ENCODE assay signal across 2 cellular contexts in the genomic region with DNA sequence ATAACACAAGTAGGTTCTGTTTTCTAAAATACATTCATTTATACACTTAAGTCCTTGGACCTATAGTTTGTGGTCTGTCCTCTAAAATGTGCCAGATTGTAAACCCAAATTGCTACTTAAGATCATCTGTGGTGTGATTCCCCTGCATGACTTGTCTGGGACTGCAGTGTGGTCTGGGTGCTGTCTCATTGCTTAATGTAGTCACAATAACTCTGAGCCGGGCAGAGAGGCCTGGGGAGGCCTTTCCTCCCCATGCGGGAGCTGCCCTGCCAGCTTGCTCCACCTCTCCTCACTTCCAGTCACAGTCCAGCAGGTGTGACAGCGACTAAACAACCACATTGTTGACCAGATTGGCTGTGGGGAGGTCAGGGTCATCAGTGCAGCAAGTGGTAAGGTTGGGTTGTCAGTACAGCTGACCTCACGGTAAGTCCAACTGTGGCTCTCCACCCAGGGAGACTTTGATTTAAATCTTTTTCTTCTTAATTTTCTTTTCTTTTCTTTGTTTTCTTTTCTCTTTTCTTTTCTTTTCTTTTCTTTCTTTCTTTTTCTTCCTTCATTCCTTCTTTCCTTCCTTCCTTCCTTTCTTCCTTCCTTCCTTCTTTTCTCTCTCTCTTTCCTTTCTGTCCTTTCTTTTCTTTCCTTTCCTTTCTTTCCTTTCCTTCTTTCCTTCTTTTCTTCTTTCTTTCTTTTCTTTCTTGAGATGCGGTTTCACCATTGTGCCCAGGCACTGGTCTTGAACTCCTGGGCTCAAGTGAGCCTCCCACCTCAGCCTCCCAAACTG.
TF ChIP-seq lines count a peak whose summit lies in the region.

No MANE protein-coding gene starts in this region.

TF ChIP-seq in HepG2, 621 proteins besides CTCF, POLR2A, EP300 and RAD21 (continued from another document):
- TF ChIP-seq, protein P1, sequence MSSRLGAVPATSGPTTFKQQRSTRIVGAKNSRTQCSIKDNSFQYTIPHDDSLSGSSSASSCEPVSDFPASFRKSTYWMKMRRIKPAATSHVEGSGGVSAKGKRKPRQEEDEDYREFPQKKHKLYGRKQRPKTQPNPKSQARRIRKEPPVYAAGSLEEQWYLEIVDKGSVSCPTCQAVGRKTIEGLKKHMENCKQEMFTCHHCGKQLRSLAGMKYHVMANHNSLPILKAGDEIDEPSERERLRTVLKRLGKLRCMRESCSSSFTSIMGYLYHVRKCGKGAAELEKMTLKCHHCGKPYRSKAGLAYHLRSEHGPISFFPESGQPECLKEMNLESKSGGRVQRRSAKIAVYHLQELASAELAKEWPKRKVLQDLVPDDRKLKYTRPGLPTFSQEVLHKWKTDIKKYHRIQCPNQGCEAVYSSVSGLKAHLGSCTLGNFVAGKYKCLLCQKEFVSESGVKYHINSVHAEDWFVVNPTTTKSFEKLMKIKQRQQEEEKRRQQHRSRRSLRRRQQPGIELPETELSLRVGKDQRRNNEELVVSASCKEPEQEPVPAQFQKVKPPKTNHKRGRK (CRISPR knock-in tag; IDR thresholded peaks at IDR 0.05) = 0 out of 2 replicates have a peak, but pooled peaks have one; percentile 23
- no peak for TF ChIP-seq ATAD3A (CRISPR knock-in tag; IDR thresholded peaks at IDR 0.05)

TF ChIP-seq in SK-N-SH treated with all-trans-retinoic acid at 6 μM for 48 hours, 23 proteins besides CTCF, POLR2A, EP300 and RAD21 (continued from another document):
- TF ChIP-seq, protein P2, sequence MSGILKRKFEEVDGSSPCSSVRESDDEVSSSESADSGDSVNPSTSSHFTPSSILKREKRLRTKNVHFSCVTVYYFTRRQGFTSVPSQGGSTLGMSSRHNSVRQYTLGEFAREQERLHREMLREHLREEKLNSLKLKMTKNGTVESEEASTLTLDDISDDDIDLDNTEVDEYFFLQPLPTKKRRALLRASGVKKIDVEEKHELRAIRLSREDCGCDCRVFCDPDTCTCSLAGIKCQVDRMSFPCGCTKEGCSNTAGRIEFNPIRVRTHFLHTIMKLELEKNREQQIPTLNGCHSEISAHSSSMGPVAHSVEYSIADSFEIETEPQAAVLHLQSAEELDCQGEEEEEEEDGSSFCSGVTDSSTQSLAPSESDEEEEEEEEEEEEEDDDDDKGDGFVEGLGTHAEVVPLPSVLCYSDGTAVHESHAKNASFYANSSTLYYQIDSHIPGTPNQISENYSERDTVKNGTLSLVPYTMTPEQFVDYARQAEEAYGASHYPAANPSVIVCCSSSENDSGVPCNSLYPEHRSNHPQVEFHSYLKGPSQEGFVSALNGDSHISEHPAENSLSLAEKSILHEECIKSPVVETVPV (CRISPR knock-in tag; IDR thresholded peaks at IDR 0.05) = no peak
- TF ChIP-seq, protein P3, sequence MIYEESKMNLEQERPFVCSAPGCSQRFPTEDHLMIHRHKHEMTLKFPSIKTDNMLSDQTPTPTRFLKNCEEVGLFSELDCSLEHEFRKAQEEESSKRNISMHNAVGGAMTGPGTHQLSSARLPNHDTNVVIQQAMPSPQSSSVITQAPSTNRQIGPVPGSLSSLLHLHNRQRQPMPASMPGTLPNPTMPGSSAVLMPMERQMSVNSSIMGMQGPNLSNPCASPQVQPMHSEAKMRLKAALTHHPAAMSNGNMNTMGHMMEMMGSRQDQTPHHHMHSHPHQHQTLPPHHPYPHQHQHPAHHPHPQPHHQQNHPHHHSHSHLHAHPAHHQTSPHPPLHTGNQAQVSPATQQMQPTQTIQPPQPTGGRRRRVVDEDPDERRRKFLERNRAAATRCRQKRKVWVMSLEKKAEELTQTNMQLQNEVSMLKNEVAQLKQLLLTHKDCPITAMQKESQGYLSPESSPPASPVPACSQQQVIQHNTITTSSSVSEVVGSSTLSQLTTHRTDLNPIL (CRISPR knock-in tag; IDR thresholded peaks at IDR 0.05; ENCODE audit: low read depth) = no peak
- no peak for TF ChIP-seq ZFP3 (CRISPR knock-in tag; IDR thresholded peaks at IDR 0.05)
- TF ChIP-seq ISL1 (CRISPR knock-in tag; IDR thresholded peaks at IDR 0.05) = no peak
- no peak for TF ChIP-seq CSDC2 (CRISPR knock-in tag; IDR thresholded peaks at IDR 0.05)
- no peak for TF ChIP-seq RARB (CRISPR knock-in tag; IDR thresholded peaks at IDR 0.05)
- no peak for TF ChIP-seq ZNF565 (CRISPR knock-in tag; conservative IDR thresholded peaks at IDR 0.05; ENCODE audit: low read depth)
- TF ChIP-seq PPARA (CRISPR knock-in tag; IDR thresholded peaks at IDR 0.05; ENCODE audit: borderline replicate concordance) = no peak
- TF ChIP-seq ZFP30 (CRISPR knock-in tag; IDR thresholded peaks at IDR 0.05) = no peak
- TF ChIP-seq OSR1 (CRISPR knock-in tag; IDR thresholded peaks at IDR 0.05) = no peak
- no peak for TF ChIP-seq BACH2 (CRISPR knock-in tag; IDR thresholded peaks at IDR 0.05; ENCODE audit: borderline replicate concordance)
- TF ChIP-seq, protein P4, sequence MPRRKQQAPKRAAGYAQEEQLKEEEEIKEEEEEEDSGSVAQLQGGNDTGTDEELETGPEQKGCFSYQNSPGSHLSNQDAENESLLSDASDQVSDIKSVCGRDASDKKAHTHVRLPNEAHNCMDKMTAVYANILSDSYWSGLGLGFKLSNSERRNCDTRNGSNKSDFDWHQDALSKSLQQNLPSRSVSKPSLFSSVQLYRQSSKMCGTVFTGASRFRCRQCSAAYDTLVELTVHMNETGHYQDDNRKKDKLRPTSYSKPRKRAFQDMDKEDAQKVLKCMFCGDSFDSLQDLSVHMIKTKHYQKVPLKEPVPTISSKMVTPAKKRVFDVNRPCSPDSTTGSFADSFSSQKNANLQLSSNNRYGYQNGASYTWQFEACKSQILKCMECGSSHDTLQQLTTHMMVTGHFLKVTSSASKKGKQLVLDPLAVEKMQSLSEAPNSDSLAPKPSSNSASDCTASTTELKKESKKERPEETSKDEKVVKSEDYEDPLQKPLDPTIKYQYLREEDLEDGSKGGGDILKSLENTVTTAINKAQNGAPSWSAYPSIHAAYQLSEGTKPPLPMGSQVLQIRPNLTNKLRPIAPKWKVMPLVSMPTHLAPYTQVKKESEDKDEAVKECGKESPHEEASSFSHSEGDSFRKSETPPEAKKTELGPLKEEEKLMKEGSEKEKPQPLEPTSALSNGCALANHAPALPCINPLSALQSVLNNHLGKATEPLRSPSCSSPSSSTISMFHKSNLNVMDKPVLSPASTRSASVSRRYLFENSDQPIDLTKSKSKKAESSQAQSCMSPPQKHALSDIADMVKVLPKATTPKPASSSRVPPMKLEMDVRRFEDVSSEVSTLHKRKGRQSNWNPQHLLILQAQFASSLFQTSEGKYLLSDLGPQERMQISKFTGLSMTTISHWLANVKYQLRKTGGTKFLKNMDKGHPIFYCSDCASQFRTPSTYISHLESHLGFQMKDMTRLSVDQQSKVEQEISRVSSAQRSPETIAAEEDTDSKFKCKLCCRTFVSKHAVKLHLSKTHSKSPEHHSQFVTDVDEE (CRISPR knock-in tag; IDR thresholded peaks at IDR 0.05) = no peak
TF ChIP-seq in SK-N-SH treated with all-trans-retinoic acid at 6 μM for 48 hours: peak in this region for 0.
